ENCODE assay signal across 24 cellular contexts in genomic region chr7:139182363-139182762, GRCh38.
"Had no signal": no experiment of that assay in that cellular context is flagged by ENCODE, and none has a peak within 500 bp of the region (broad histone marks: within the 10 kb centered on the region; RNA-seq: fewer than 3 reads in every experiment).

No MANE protein-coding gene starts in this region.

- H3K9me3 Mint-ChIP-seq: central memory CD8-positive, alpha-beta T cell; mesothelial cell of epicardium; nephron; stimulated activated memory B cell treated with anti-CD40 and anti-IgM and Interleukin-4, amounts not matched to agents 10 μg/mL and 1 μg/mL and 100 μg/mL, for 72 hours; T-cell had no signal

- H3K27me3 ChIP-seq: ascending aorta, sigmoid colon, upper lobe of right lung had no signal

- DNase-seq: activated CD4-positive, alpha-beta T cell treated with anti-CD3 and anti-CD28 coated beads, Interleukin-2, amount 50 U/mL, for 1 hour; activated CD8-positive, alpha-beta memory T cell treated with anti-CD3 and anti-CD28 coated beads, Interleukin-2, amount 50 U/mL, for 48 hours; activated effector memory CD4-positive, alpha-beta T cell treated with Interleukin-2 at 50 U/mL for 16 hours; activated naive CD4-positive, alpha-beta T cell treated with anti-CD3 and anti-CD28 coated beads, Interleukin-2, amount 50 U/mL, for 16 hours; activated T-cell treated with anti-CD3 and anti-CD28 coated beads, Interleukin-2, amount 50 U/mL, for 48 hours; foreskin melanocyte; head of caudate nucleus; kidney; occipital lobe; posterior cingulate gyrus; sigmoid colon; stimulated activated CD4-positive, alpha-beta T cell treated with anti-CD3 and anti-CD28 coated beads, Interleukin-4, amount 100 ng/mL, for 24 hours; T-cell; upper lobe of right lung had no signal

- H3K4me3 Mint-ChIP-seq: central memory CD8-positive, alpha-beta T cell; mesothelial cell of epicardium; nephron; stimulated activated memory B cell treated with anti-CD40 and anti-IgM and Interleukin-4, amounts not matched to agents 10 μg/mL and 1 μg/mL and 100 μg/mL, for 72 hours; T-cell had no signal

- H3K27ac Mint-ChIP-seq: mesothelial cell of epicardium; nephron; stimulated activated memory B cell treated with anti-CD40 and anti-IgM and Interleukin-4, amounts not matched to agents 10 μg/mL and 1 μg/mL and 100 μg/mL, for 72 hours; T-cell had no signal

- H3K9me3 ChIP-seq: ascending aorta, sigmoid colon, thoracic aorta, upper lobe of right lung had no signal

- H3K27ac ChIP-seq: ascending aorta, coronary artery, sigmoid colon, thoracic aorta, upper lobe of right lung had no signal

- ATAC-seq: activated CD4-positive, CD25-positive, alpha-beta regulatory T cell treated with anti-CD3 and anti-CD28 coated beads, Interleukin-2, amount 50 U/mL, for 24 hours; left lobe of liver; stimulated activated memory B cell treated with anti-CD40 and anti-IgM and Interleukin-4, amounts not matched to agents 10 μg/mL and 1 μg/mL and 100 μg/mL, for 72 hours; T-cell; upper lobe of right lung had no signal

- H3K4me1 Mint-ChIP-seq: central memory CD8-positive, alpha-beta T cell; mesothelial cell of epicardium; nephron; stimulated activated memory B cell treated with anti-CD40 and anti-IgM and Interleukin-4, amounts not matched to agents 10 μg/mL and 1 μg/mL and 100 μg/mL, for 72 hours; T-cell had no signal

- H3K4me1 ChIP-seq: ascending aorta, sigmoid colon, upper lobe of right lung had no signal

- H3K36me3 ChIP-seq: upper lobe of right lung had no signal

- H3K4me3 ChIP-seq: ascending aorta, coronary artery, lung, sigmoid colon, thoracic aorta, upper lobe of right lung had no signal

- H3K27me3 Mint-ChIP-seq: central memory CD8-positive, alpha-beta T cell; stimulated activated memory B cell treated with anti-CD40 and anti-IgM and Interleukin-4, amounts not matched to agents 10 μg/mL and 1 μg/mL and 100 μg/mL, for 72 hours; T-cell had no signal
